ENCODE assay signal across 8 cellular contexts in genomic region chr17:1491406-1492248, GRCh38. TPM values are rescaled to one million over a fixed set of nuclear protein-coding genes. Genes with fewer than 3 reads are reported as not detected.
DNase-seq lines count a peak whose midpoint lies in the region; ATAC-seq lines count a peak whose summit lies in the region.

No MANE protein-coding gene starts in this region.

- peaks cover 2 to 8% of the 10 kb centered on the region in 2 donors for H3K36me3 ChIP-seq in neuronal stem cell (replicated peaks in 1 of 2; ENCODE audit: control insufficient read depth in 2 of 2, insufficient read depth in 2 of 2, low read length in 2 of 2)

- no peak overlapping the region for H2BK15ac ChIP-seq in neuronal stem cell (ENCODE audit: low read length)

- H3K27ac ChIP-seq in neuronal stem cell (replicated peaks; ENCODE audit: low read length), result no peak overlapping the region

- H3K9ac ChIP-seq in neuronal stem cell (ENCODE audit: low read depth, low read length, poor library complexity), result peak overlapping the region; percentile 89

- H3K23ac ChIP-seq in neuronal stem cell (ENCODE audit: low read depth, low read length, poor library complexity), result peak overlapping the region; percentile 16

- H4K91ac ChIP-seq in neuronal stem cell (ENCODE audit: low read depth, low read length, poor library complexity), result no peak overlapping the region

- peak overlapping the region; percentile 95 for H3K18ac ChIP-seq in neuronal stem cell (ENCODE audit: low read length)

- peak overlapping the region; percentile 80 for H3K27ac Mint-ChIP-seq in activated T-helper 1 cell treated with anti-CD3 and anti-CD28 coated beads, Interleukin-12 subunit alpha, Interleukin-12 subunit beta, Interleukin-2, Interleukin-4 antibody, amounts not matched to agents 30 ng/mL and 10 ng/mL and 1 ng/mL, durations not matched to agents 14 hours and 24 hours and 36 hours

- H3K4ac ChIP-seq in neuronal stem cell (ENCODE audit: low read length), result peak overlapping the region; percentile 96

- H3K79me1 ChIP-seq in neuronal stem cell (ENCODE audit: low read depth, low read length), result peaks cover 1% of the 10 kb centered on the region

- H3K14ac ChIP-seq in neuronal stem cell (ENCODE audit: low read length), result peak overlapping the region; percentile 83

- peaks cover 24% of the 10 kb centered on the region for H3K4me1 Mint-ChIP-seq in activated T-helper 1 cell treated with anti-CD3 and anti-CD28 coated beads, Interleukin-12 subunit alpha, Interleukin-12 subunit beta, Interleukin-2, Interleukin-4 antibody, amounts not matched to agents 30 ng/mL and 10 ng/mL and 1 ng/mL, durations not matched to agents 14 hours and 24 hours and 36 hours (ENCODE audit: low read depth)

- peaks cover 25 to 26% of the 10 kb centered on the region in 2 donors for H3K4me1 ChIP-seq in neuronal stem cell (ENCODE audit: control insufficient read depth in 2 of 2, insufficient read depth in 1 of 2, low read depth in 1 of 2, low read length in 2 of 2)

- peak overlapping the region; percentile 93 for H2AFZ ChIP-seq in neuronal stem cell (ENCODE audit: low read length)

- intact Hi-C loops in activated T-helper 1 cell treated with anti-CD3 and anti-CD28 coated beads, Interleukin-12 subunit alpha, Interleukin-12 subunit beta, Interleukin-2, Interleukin-4 antibody, amounts not matched to agents 30 ng/mL and 10 ng/mL and 1 ng/mL, durations not matched to agents 14 hours and 24 hours and 36 hours (cut with micrococcal nuclease), result loop anchor here (1.0 to 2.0 kb wide), 5 partner anchors 24 to 137 kb away; partner anchors contain the start of genes CRK, PITPNA and SLC43A2

- peak overlapping the region; percentile 85 for H3K4me3 Mint-ChIP-seq in activated T-helper 1 cell treated with anti-CD3 and anti-CD28 coated beads, Interleukin-12 subunit alpha, Interleukin-12 subunit beta, Interleukin-2, Interleukin-4 antibody, amounts not matched to agents 30 ng/mL and 10 ng/mL and 1 ng/mL, durations not matched to agents 14 hours and 24 hours and 36 hours

- ATAC-seq in GM19351 (IDR thresholded peaks at IDR 0.05; ENCODE audit: unreplicated experiment), result peak; percentile 48
- ATAC-seq in HG03139 (IDR thresholded peaks at IDR 0.05; ENCODE audit: unreplicated experiment), result no peak
- no peak for ATAC-seq in GM21360 (IDR thresholded peaks at IDR 0.05; ENCODE audit: unreplicated experiment)

- peaks cover 5% of the 10 kb centered on the region for H3K27me3 Mint-ChIP-seq in activated T-helper 1 cell treated with anti-CD3 and anti-CD28 coated beads, Interleukin-12 subunit alpha, Interleukin-12 subunit beta, Interleukin-2, Interleukin-4 antibody, amounts not matched to agents 30 ng/mL and 10 ng/mL and 1 ng/mL, durations not matched to agents 14 hours and 24 hours and 36 hours (ENCODE audit: insufficient read depth)

- peak overlapping the region; percentile 83 for H2BK5ac ChIP-seq in neuronal stem cell (ENCODE audit: low read length)

- H3K9me3 ChIP-seq in neuronal stem cell (replicated peaks in 1 of 2; ENCODE audit: control insufficient read depth in 2 of 2, insufficient read depth in 1 of 2, low read depth in 1 of 2, low read length in 2 of 2), result peaks cover 0 to 4% of the 10 kb centered on the region in 2 donors

- peak overlapping the region; percentile 95 for H2AK5ac ChIP-seq in neuronal stem cell (ENCODE audit: low read depth, low read length)

- no peaks in the 10 kb centered on the region for H3K27me3 ChIP-seq in neuronal stem cell (ENCODE audit: control insufficient read depth in 3 of 3, insufficient read depth in 3 of 3, low read depth in 1 of 3, low read length in 3 of 3)

- no peak overlapping the region for H2BK12ac ChIP-seq in neuronal stem cell (ENCODE audit: low read length)

- H2BK120ac ChIP-seq in neuronal stem cell (ENCODE audit: low read depth, low read length), result peak overlapping the region; percentile 84

- H3K9me3 Mint-ChIP-seq in activated T-helper 1 cell treated with anti-CD3 and anti-CD28 coated beads, Interleukin-12 subunit alpha, Interleukin-12 subunit beta, Interleukin-2, Interleukin-4 antibody, amounts not matched to agents 30 ng/mL and 10 ng/mL and 1 ng/mL, durations not matched to agents 14 hours and 24 hours and 36 hours, result no peaks in the 10 kb centered on the region

- peaks cover 2% of the 10 kb centered on the region for H3K36me3 Mint-ChIP-seq in activated T-helper 1 cell treated with anti-CD3 and anti-CD28 coated beads, Interleukin-12 subunit alpha, Interleukin-12 subunit beta, Interleukin-2, Interleukin-4 antibody, amounts not matched to agents 30 ng/mL and 10 ng/mL and 1 ng/mL, durations not matched to agents 14 hours and 24 hours and 36 hours (ENCODE audit: low read depth)

- peak overlapping the region; percentile 82 to 87 for H3K4me3 ChIP-seq in neuronal stem cell (ENCODE audit: low read length in 2 of 2)

- H4K8ac ChIP-seq in neuronal stem cell (ENCODE audit: low read depth, low read length), result no peak overlapping the region

- DNase-seq in COLO668 (lab: John Stamatoyannopoulos, UW; ENCODE audit: unreplicated experiment) (peak; percentile 53), M059J (ENCODE audit: low read depth) (peak; percentile 49), germinal center (ENCODE audit: low spot score) (peak; percentile 83), neuronal stem cell (ENCODE audit: low spot score) (no peak)
- peak; percentile 58 for DNase-seq in activated T-helper 1 cell treated with anti-CD3 and anti-CD28 coated beads, Interleukin-12 subunit alpha, Interleukin-12 subunit beta, Interleukin-2, Interleukin-4 antibody, amounts not matched to agents 30 ng/mL and 10 ng/mL and 1 ng/mL, durations not matched to agents 14 hours and 24 hours and 36 hours (ENCODE audit: low spot score)

- H3K4me2 ChIP-seq in neuronal stem cell (ENCODE audit: insufficient read depth, low read length, poor library complexity, severe bottlenecking), result peak overlapping the region; percentile 93

- no CpG with 5 or more reads among the region's 99 CpGs for WGBS in neuronal stem cell (ENCODE audit: extremely low coverage in 2 of 2, insufficient read length in 2 of 2, insufficient replicate concordance in 1 of 2), 2 donors

RNA-seq across cellular contexts. Expression of gene MYO1C, which starts 0.9 kb away (rescaled TPM):
- 43.9 and 80.5 TPM in 2 replicates for total RNA-seq in M059J (2014; rRNA removed; shearing (Covaris generic))
- total RNA-seq in activated T-helper 1 cell treated with anti-CD3 and anti-CD28 coated beads, Interleukin-12 subunit alpha, Interleukin-12 subunit beta, Interleukin-2, Interleukin-4 antibody, amounts not matched to agents 30 ng/mL and 10 ng/mL and 1 ng/mL, durations not matched to agents 14 hours and 24 hours and 36 hours, result 31.1 and 44.0 TPM in 2 replicates
- 42.3 TPM for polyA plus RNA-seq in neuronal stem cell (2013, experiment 1 of 2)
- 42.0 TPM for polyA plus RNA-seq in neuronal stem cell (2013, experiment 2 of 2)

RNA-seq across cellular contexts. Expression of gene INPP5K, which starts 24.8 kb away (rescaled TPM):
- 28.1 and 81.9 TPM in 2 replicates for total RNA-seq in M059J (2014; rRNA removed; shearing (Covaris generic))
- 23.9 and 24.7 TPM in 2 replicates for total RNA-seq in activated T-helper 1 cell treated with anti-CD3 and anti-CD28 coated beads, Interleukin-12 subunit alpha, Interleukin-12 subunit beta, Interleukin-2, Interleukin-4 antibody, amounts not matched to agents 30 ng/mL and 10 ng/mL and 1 ng/mL, durations not matched to agents 14 hours and 24 hours and 36 hours
- polyA plus RNA-seq in neuronal stem cell (2013, experiment 1 of 2), result 11.1 TPM
- 10.1 TPM for polyA plus RNA-seq in neuronal stem cell (2013, experiment 2 of 2)

RNA-seq across cellular contexts. Expression of gene CRK, which starts 35.6 kb away (rescaled TPM):
- 39.0 and 59.6 TPM in 2 replicates for total RNA-seq in M059J (2014; rRNA removed; shearing (Covaris generic))
- total RNA-seq in activated T-helper 1 cell treated with anti-CD3 and anti-CD28 coated beads, Interleukin-12 subunit alpha, Interleukin-12 subunit beta, Interleukin-2, Interleukin-4 antibody, amounts not matched to agents 30 ng/mL and 10 ng/mL and 1 ng/mL, durations not matched to agents 14 hours and 24 hours and 36 hours, result 19.8 and 24.2 TPM in 2 replicates
- 30.8 TPM for polyA plus RNA-seq in neuronal stem cell (2013, experiment 1 of 2)
- polyA plus RNA-seq in neuronal stem cell (2013, experiment 2 of 2), result 32.4 TPM
